In genomic region chr6:70150521-70150920, GRCh38 we compare ENCODE assay signal across 28 cellular contexts.
"Had no signal": no experiment of that assay in that cellular context is flagged by ENCODE, and none has a peak within 500 bp of the region (broad histone marks: within the 10 kb centered on the region; RNA-seq: fewer than 3 reads in every experiment).

No MANE protein-coding gene starts in this region.

- FAIRE-seq: colon, frontal cortex had no signal

- DNase-seq: activated CD4-positive, alpha-beta T cell treated with anti-CD3 and anti-CD28 coated beads, Interleukin-2, amount 10 ng/mL, durations not matched to agents 7 days and 5 days; activated CD4-positive, CD25-positive, alpha-beta regulatory T cell treated with anti-CD3 and anti-CD28 coated beads, Interleukin-2, amount 50 U/mL, for 72 hours; activated CD8-positive, alpha-beta T cell treated with anti-CD3 and anti-CD28 coated beads for 36 hours; activated T-cell treated with anti-CD3 and anti-CD28 coated beads, Interleukin-2, amount 50 U/mL, for 1 hour; adrenal gland; brain microvascular endothelial cell; caudate nucleus; effector memory CD4-positive, alpha-beta T cell; glutamatergic neuron; immature natural killer cell; kidney glomerular epithelial cell; left lung; natural killer cell; retina; sigmoid colon; stimulated activated CD4-positive, alpha-beta T cell treated with anti-CD3 and anti-CD28 coated beads, Interleukin-4, amount 100 ng/mL, for 24 hours; stimulated activated naive CD4-positive, alpha-beta T cell treated with Interleukin-2 at 50 U/mL for 16 hours; T-helper 2 cell; thyroid gland; upper lobe of right lung had no signal

- H3K4me3 ChIP-seq: adrenal gland, ascending aorta, hepatocyte, left lung, lung, sigmoid colon, thyroid gland, upper lobe of right lung had no signal

- H3K36me3 ChIP-seq: adrenal gland, ascending aorta, brain microvascular endothelial cell, left lung, sigmoid colon, thyroid gland, upper lobe of right lung had no signal

- H3K4me3 Mint-ChIP-seq: activated CD4-positive, alpha-beta T cell treated with anti-CD3 and anti-CD28 coated beads, Interleukin-2, amount 10 ng/mL, durations not matched to agents 7 days and 5 days; activated CD8-positive, alpha-beta T cell treated with anti-CD3 and anti-CD28 coated beads for 36 hours; activated naive CD8-positive, alpha-beta T cell; immature natural killer cell; natural killer cell had no signal

- H3K36me3 Mint-ChIP-seq: activated naive CD8-positive, alpha-beta T cell; immature natural killer cell; natural killer cell had no signal

- H3K27me3 Mint-ChIP-seq: activated CD4-positive, alpha-beta T cell treated with anti-CD3 and anti-CD28 coated beads, Interleukin-2, amount 10 ng/mL, durations not matched to agents 7 days and 5 days; activated CD8-positive, alpha-beta T cell treated with anti-CD3 and anti-CD28 coated beads for 36 hours; activated naive CD8-positive, alpha-beta T cell; progenitor cell of endocrine pancreas had no signal

- H3K9me3 ChIP-seq: adrenal gland, ascending aorta, left lung, sigmoid colon, thyroid gland, upper lobe of right lung had no signal

- H3K4me1 ChIP-seq: adrenal gland, ascending aorta, left lung, sigmoid colon, thyroid gland, upper lobe of right lung had no signal

- H3K4me1 Mint-ChIP-seq: activated CD4-positive, alpha-beta T cell treated with anti-CD3 and anti-CD28 coated beads, Interleukin-2, amount 10 ng/mL, durations not matched to agents 7 days and 5 days; immature natural killer cell; natural killer cell had no signal

- H3K27ac Mint-ChIP-seq: activated CD4-positive, alpha-beta T cell treated with anti-CD3 and anti-CD28 coated beads, Interleukin-2, amount 10 ng/mL, durations not matched to agents 7 days and 5 days; activated CD8-positive, alpha-beta T cell treated with anti-CD3 and anti-CD28 coated beads for 36 hours; activated naive CD8-positive, alpha-beta T cell; immature natural killer cell; natural killer cell; progenitor cell of endocrine pancreas had no signal

- H3K27ac ChIP-seq: adrenal gland, ascending aorta, brain microvascular endothelial cell, hepatocyte, left lung, sigmoid colon, thyroid gland, upper lobe of right lung, VCaP had no signal

- H3K9me3 Mint-ChIP-seq: activated CD4-positive, alpha-beta T cell treated with anti-CD3 and anti-CD28 coated beads, Interleukin-2, amount 10 ng/mL, durations not matched to agents 7 days and 5 days; activated CD8-positive, alpha-beta T cell treated with anti-CD3 and anti-CD28 coated beads for 36 hours; natural killer cell had no signal

- ATAC-seq: activated CD8-positive, alpha-beta T cell treated with anti-CD3 and anti-CD28 coated beads for 36 hours; left lung; natural killer cell; upper lobe of right lung had no signal

- H3K27me3 ChIP-seq: adrenal gland, ascending aorta, brain microvascular endothelial cell, hepatocyte, left lung, sigmoid colon, thyroid gland, upper lobe of right lung had no signal
